20 cellular contexts compared by ENCODE assay signal in genomic region chr13:45196091-45196490, GRCh38. TPM values are rescaled to one million over a fixed set of nuclear protein-coding genes. Genes with fewer than 3 reads are reported as not detected.
DNase-seq lines count a peak whose midpoint lies in the region; ATAC-seq, FAIRE-seq and TF ChIP-seq lines count a peak whose summit lies in the region.
"Had no signal": no experiment of that assay in that cellular context is flagged by ENCODE, and none has a peak within 500 bp of the region (broad histone marks: within the 10 kb centered on the region; RNA-seq: fewer than 3 reads in every experiment).

No MANE protein-coding gene starts in this region.

- no peak for TF ChIP-seq CTCF in neutrophil (IDR thresholded peaks at IDR 0.05)
- TF ChIP-seq CTCF in Calu3 (IDR thresholded peaks at IDR 0.05; ENCODE audit: unreplicated experiment): no peak

- intact Hi-C loops in Calu3 (cut with micrococcal nuclease; ENCODE audit: unreplicated experiment) (no loop called here), posterior vena cava (cut with DNase I) (no loop called here)

- H3K27ac Mint-ChIP-seq in Calu3 (ENCODE audit: unreplicated experiment): no peak overlapping the region
- no peak overlapping the region for H3K27ac Mint-ChIP-seq in activated CD8-positive, alpha-beta T cell treated with anti-CD3 and anti-CD28 coated beads, Interleukin-2, amount 10 ng/mL, durations not matched to agents 7 days and 5 days
- H3K27ac Mint-ChIP-seq: stimulated activated naive B cell treated with anti-CD40 and anti-IgM and Interleukin-4, amounts not matched to agents 10 μg/mL and 1 μg/mL and 100 μg/mL, for 72 hours had no signal

- H3K4me3 ChIP-seq in neutrophil (ENCODE audit: low read depth in 1 of 2, low read length in 1 of 2): no peak overlapping the region
- H3K4me3 ChIP-seq: esophagus squamous epithelium, sigmoid colon had no signal

- H3K27me3 Mint-ChIP-seq in Calu3 (ENCODE audit: unreplicated experiment): no peaks in the 10 kb centered on the region
- H3K27me3 Mint-ChIP-seq in activated CD8-positive, alpha-beta T cell treated with anti-CD3 and anti-CD28 coated beads, Interleukin-2, amount 10 ng/mL, durations not matched to agents 7 days and 5 days (ENCODE audit: low read depth): no peaks in the 10 kb centered on the region
- H3K27me3 Mint-ChIP-seq: stimulated activated naive B cell treated with anti-CD40 and anti-IgM and Interleukin-4, amounts not matched to agents 10 μg/mL and 1 μg/mL and 100 μg/mL, for 72 hours had no signal

- CTCF ChIA-PET in Calu3 (lab: Charles Lee): no interaction called here
- CTCF ChIA-PET in activated CD8-positive, alpha-beta T cell treated with anti-CD3 and anti-CD28 coated beads, Interleukin-2, amount 10 ng/mL, durations not matched to agents 7 days and 5 days (lab: Charles Lee): interaction anchor here (0.8 kb wide), 1 partner anchor 9 kb away, joined by 3 read pairs; no protein-coding TSS in a partner anchor

- H3K27me3 ChIP-seq in neutrophil: no peaks in the 10 kb centered on the region
- H3K27me3 ChIP-seq: esophagus squamous epithelium, sigmoid colon had no signal

- ATAC-seq in activated CD8-positive, alpha-beta T cell treated with anti-CD3 and anti-CD28 coated beads, Interleukin-2, amount 10 ng/mL, durations not matched to agents 7 days and 5 days: no peak

- H3K4me3 Mint-ChIP-seq in Calu3 (ENCODE audit: low read depth, unreplicated experiment): no peak overlapping the region
- H3K4me3 Mint-ChIP-seq in activated CD8-positive, alpha-beta T cell treated with anti-CD3 and anti-CD28 coated beads, Interleukin-2, amount 10 ng/mL, durations not matched to agents 7 days and 5 days: no peak overlapping the region
- H3K4me3 Mint-ChIP-seq: stimulated activated naive B cell treated with anti-CD40 and anti-IgM and Interleukin-4, amounts not matched to agents 10 μg/mL and 1 μg/mL and 100 μg/mL, for 72 hours had no signal

- no peaks in the 10 kb centered on the region for H3K36me3 ChIP-seq in neutrophil
- H3K36me3 ChIP-seq: esophagus squamous epithelium, sigmoid colon had no signal

- no peaks in the 10 kb centered on the region for H3K9me3 ChIP-seq in neutrophil
- H3K9me3 ChIP-seq: esophagus squamous epithelium, sigmoid colon had no signal

- no peaks in the 10 kb centered on the region for H3K9me3 Mint-ChIP-seq in Calu3 (ENCODE audit: low read depth, unreplicated experiment)
- no peaks in the 10 kb centered on the region for H3K9me3 Mint-ChIP-seq in activated CD8-positive, alpha-beta T cell treated with anti-CD3 and anti-CD28 coated beads, Interleukin-2, amount 10 ng/mL, durations not matched to agents 7 days and 5 days (ENCODE audit: insufficient read depth)
- H3K9me3 Mint-ChIP-seq: stimulated activated naive B cell treated with anti-CD40 and anti-IgM and Interleukin-4, amounts not matched to agents 10 μg/mL and 1 μg/mL and 100 μg/mL, for 72 hours had no signal

- H3K4me1 ChIP-seq in neutrophil (ENCODE audit: control insufficient read depth in 1 of 2, insufficient read depth in 1 of 2, low read depth in 1 of 2, low read length in 1 of 2): peaks cover 25 to 27% of the 10 kb centered on the region in 2 experiments

- H3K36me3 Mint-ChIP-seq in Calu3 (ENCODE audit: insufficient read depth, unreplicated experiment): no peaks in the 10 kb centered on the region
- peaks cover 2% of the 10 kb centered on the region for H3K36me3 Mint-ChIP-seq in activated CD8-positive, alpha-beta T cell treated with anti-CD3 and anti-CD28 coated beads, Interleukin-2, amount 10 ng/mL, durations not matched to agents 7 days and 5 days (ENCODE audit: low read depth)

- DNase-seq in RCC 7860 (ENCODE audit: low spot score) (no peak), dedifferentiated amniotic fluid mesenchymal stem cell (ENCODE audit: extremely low spot score) (peak; percentile 22), kidney glomerular epithelial cell (lab: John Stamatoyannopoulos, UW) (no peak), Calu3 (no peak), posterior vena cava (ENCODE audit: low spot score) (no peak)
- DNase-seq in activated CD8-positive, alpha-beta T cell treated with anti-CD3 and anti-CD28 coated beads, Interleukin-2, amount 10 ng/mL, durations not matched to agents 7 days and 5 days: no peak
- DNase-seq: activated CD4-positive, alpha-beta T cell treated with anti-CD3 and anti-CD28 coated beads, Interleukin-2, amount 50 U/mL, for 1 hour; amniotic stem cell; caudate nucleus; effector CD4-positive, alpha-beta T cell; esophagus squamous epithelium; H7; NCI-H187 treated with DMSO at 0.1 percent for 48 hours; NCI-H2227 treated with DMSO at 0.1 percent for 48 hours; sigmoid colon; stimulated activated naive B cell treated with anti-CD40 and anti-IgM and Interleukin-4, amounts not matched to agents 10 μg/mL and 1 μg/mL and 100 μg/mL, for 72 hours had no signal

- POLR2A ChIA-PET in activated CD8-positive, alpha-beta T cell treated with anti-CD3 and anti-CD28 coated beads, Interleukin-2, amount 10 ng/mL, durations not matched to agents 7 days and 5 days (lab: Charles Lee): no interaction called here

- FAIRE-seq in G401.6 (lab: Jason Lieb, UNC) (peak; percentile 85), RCC 7860 (lab: Jason Lieb, UNC) (peak; percentile 10)

- peak overlapping the region; percentile 5 for H3K27ac ChIP-seq in neutrophil
- H3K27ac ChIP-seq: esophagus squamous epithelium had no signal

- BruUV-seq in Calu3 (replicated peaks; lab: Mats Ljungman, UMichigan): no TSS peak

- H3K4me1 Mint-ChIP-seq in Calu3 (ENCODE audit: low read depth, unreplicated experiment): peaks cover 35% of the 10 kb centered on the region
- peaks cover 11% of the 10 kb centered on the region for H3K4me1 Mint-ChIP-seq in activated CD8-positive, alpha-beta T cell treated with anti-CD3 and anti-CD28 coated beads, Interleukin-2, amount 10 ng/mL, durations not matched to agents 7 days and 5 days (ENCODE audit: low read depth)

RNA-seq across cellular contexts. Expression of gene KCTD4, which starts 4.8 kb away (rescaled TPM):
- not detected in 2 replicates for total RNA-seq in Calu3 (2022)
- total RNA-seq in activated CD8-positive, alpha-beta T cell treated with anti-CD3 and anti-CD28 coated beads, Interleukin-2, amount 10 ng/mL, durations not matched to agents 7 days and 5 days: not detected
- under 1 TPM in 1 of 2 donors, not detected in 1; 0.23 TPM for total RNA-seq in posterior vena cava
- total RNA-seq: Daoy, esophagus squamous epithelium, H7, myocyte had no signal
